Comparison of ENCODE assay signal across 1 cellular context in the genomic region with DNA sequence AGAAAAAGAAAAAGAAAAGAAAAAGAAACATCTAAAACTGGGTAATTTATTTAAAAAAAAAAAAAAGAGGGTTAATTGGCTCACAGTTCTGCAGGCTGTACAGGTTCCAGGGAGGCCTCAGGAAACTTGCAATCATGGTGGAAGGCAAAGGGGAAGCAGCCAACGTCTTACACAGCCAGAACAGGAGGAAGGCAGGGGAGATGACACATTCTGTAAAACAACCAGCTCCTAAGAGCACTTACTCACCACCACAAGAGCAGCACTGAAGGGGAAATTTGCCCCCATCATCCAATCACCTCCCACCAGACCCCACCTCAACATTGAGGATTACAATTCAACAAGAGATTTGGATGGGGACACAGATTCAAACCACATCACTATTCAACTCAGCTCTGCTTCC.
TF ChIP-seq lines count a peak whose summit lies in the region.

No MANE protein-coding gene starts in this region.

TF ChIP-seq in GM23338, 12 proteins besides CTCF, POLR2A, EP300 and RAD21:
- TF ChIP-seq, protein P1, sequence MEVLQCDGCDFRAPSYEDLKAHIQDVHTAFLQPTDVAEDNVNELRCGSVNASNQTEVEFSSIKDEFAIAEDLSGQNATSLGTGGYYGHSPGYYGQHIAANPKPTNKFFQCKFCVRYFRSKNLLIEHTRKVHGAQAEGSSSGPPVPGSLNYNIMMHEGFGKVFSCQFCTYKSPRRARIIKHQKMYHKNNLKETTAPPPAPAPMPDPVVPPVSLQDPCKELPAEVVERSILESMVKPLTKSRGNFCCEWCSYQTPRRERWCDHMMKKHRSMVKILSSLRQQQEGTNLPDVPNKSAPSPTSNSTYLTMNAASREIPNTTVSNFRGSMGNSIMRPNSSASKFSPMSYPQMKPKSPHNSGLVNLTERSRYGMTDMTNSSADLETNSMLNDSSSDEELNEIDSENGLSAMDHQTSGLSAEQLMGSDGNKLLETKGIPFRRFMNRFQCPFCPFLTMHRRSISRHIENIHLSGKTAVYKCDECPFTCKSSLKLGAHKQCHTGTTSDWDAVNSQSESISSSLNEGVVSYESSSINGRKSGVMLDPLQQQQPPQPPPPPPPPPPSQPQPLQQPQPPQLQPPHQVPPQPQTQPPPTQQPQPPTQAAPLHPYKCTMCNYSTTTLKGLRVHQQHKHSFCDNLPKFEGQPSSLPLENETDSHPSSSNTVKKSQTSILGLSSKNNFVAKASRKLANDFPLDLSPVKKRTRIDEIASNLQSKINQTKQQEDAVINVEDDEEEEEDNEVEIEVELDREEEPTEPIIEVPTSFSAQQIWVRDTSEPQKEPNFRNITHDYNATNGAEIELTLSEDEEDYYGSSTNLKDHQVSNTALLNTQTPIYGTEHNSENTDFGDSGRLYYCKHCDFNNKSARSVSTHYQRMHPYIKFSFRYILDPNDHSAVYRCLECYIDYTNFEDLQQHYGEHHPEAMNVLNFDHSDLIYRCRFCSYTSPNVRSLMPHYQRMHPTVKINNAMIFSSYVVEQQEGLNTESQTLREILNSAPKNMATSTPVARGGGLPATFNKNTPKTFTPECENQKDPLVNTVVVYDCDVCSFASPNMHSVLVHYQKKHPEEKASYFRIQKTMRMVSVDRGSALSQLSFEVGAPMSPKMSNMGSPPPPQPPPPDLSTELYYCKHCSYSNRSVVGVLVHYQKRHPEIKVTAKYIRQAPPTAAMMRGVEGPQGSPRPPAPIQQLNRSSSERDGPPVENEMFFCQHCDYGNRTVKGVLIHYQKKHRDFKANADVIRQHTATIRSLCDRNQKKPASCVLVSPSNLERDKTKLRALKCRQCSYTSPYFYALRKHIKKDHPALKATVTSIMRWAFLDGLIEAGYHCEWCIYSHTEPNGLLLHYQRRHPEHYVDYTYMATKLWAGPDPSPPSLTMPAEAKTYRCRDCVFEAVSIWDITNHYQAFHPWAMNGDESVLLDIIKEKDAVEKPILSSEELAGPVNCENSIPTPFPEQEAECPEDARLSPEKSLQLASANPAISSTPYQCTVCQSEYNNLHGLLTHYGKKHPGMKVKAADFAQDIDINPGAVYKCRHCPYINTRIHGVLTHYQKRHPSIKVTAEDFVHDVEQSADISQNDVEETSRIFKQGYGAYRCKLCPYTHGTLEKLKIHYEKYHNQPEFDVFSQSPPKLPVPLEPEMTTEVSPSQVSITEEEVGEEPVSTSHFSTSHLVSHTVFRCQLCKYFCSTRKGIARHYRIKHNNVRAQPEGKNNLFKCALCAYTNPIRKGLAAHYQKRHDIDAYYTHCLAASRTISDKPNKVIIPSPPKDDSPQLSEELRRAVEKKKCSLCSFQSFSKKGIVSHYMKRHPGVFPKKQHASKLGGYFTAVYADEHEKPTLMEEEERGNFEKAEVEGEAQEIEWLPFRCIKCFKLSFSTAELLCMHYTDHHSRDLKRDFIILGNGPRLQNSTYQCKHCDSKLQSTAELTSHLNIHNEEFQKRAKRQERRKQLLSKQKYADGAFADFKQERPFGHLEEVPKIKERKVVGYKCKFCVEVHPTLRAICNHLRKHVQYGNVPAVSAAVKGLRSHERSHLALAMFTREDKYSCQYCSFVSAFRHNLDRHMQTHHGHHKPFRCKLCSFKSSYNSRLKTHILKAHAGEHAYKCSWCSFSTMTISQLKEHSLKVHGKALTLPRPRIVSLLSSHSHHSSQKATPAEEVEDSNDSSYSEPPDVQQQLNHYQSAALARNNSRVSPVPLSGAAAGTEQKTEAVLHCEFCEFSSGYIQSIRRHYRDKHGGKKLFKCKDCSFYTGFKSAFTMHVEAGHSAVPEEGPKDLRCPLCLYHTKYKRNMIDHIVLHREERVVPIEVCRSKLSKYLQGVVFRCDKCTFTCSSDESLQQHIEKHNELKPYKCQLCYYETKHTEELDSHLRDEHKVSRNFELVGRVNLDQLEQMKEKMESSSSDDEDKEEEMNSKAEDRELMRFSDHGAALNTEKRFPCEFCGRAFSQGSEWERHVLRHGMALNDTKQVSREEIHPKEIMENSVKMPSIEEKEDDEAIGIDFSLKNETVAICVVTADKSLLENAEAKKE (CRISPR knock-in tag; IDR thresholded peaks at IDR 0.05) = no peak
- TF ChIP-seq, protein P2, sequence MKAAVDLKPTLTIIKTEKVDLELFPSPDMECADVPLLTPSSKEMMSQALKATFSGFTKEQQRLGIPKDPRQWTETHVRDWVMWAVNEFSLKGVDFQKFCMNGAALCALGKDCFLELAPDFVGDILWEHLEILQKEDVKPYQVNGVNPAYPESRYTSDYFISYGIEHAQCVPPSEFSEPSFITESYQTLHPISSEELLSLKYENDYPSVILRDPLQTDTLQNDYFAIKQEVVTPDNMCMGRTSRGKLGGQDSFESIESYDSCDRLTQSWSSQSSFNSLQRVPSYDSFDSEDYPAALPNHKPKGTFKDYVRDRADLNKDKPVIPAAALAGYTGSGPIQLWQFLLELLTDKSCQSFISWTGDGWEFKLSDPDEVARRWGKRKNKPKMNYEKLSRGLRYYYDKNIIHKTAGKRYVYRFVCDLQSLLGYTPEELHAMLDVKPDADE (IDR thresholded peaks at IDR 0.05) = no peak
- TF ChIP-seq, protein P3, sequence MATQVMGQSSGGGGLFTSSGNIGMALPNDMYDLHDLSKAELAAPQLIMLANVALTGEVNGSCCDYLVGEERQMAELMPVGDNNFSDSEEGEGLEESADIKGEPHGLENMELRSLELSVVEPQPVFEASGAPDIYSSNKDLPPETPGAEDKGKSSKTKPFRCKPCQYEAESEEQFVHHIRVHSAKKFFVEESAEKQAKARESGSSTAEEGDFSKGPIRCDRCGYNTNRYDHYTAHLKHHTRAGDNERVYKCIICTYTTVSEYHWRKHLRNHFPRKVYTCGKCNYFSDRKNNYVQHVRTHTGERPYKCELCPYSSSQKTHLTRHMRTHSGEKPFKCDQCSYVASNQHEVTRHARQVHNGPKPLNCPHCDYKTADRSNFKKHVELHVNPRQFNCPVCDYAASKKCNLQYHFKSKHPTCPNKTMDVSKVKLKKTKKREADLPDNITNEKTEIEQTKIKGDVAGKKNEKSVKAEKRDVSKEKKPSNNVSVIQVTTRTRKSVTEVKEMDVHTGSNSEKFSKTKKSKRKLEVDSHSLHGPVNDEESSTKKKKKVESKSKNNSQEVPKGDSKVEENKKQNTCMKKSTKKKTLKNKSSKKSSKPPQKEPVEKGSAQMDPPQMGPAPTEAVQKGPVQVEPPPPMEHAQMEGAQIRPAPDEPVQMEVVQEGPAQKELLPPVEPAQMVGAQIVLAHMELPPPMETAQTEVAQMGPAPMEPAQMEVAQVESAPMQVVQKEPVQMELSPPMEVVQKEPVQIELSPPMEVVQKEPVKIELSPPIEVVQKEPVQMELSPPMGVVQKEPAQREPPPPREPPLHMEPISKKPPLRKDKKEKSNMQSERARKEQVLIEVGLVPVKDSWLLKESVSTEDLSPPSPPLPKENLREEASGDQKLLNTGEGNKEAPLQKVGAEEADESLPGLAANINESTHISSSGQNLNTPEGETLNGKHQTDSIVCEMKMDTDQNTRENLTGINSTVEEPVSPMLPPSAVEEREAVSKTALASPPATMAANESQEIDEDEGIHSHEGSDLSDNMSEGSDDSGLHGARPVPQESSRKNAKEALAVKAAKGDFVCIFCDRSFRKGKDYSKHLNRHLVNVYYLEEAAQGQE (IDR thresholded peaks at IDR 0.05; ENCODE audit: unreplicated experiment) = no peak
- TF ChIP-seq NANOG (IDR thresholded peaks at IDR 0.05; ENCODE audit: borderline replicate concordance) = no peak
- TF ChIP-seq ZNF114 (CRISPR knock-in tag; IDR thresholded peaks at IDR 0.05) = no peak
- no peak for TF ChIP-seq CREB1 (CRISPR knock-in tag; IDR thresholded peaks at IDR 0.05; ENCODE audit: low read depth)
- TF ChIP-seq STAT1 (IDR thresholded peaks at IDR 0.05; ENCODE audit: unreplicated experiment) = no peak
- no peak for TF ChIP-seq EZH2phosphoT487 (IDR thresholded peaks at IDR 0.05; ENCODE audit: unreplicated experiment)
- no peak for TF ChIP-seq JUNB (IDR thresholded peaks at IDR 0.05; ENCODE audit: unreplicated experiment)
- TF ChIP-seq EZH2 (IDR thresholded peaks at IDR 0.05; ENCODE audit: low read depth, unreplicated experiment) = no peak
- TF ChIP-seq ZNF331 (CRISPR knock-in tag; IDR thresholded peaks at IDR 0.05; ENCODE audit: low read depth) = no peak
- TF ChIP-seq POLR2AphosphoS5 (IDR thresholded peaks at IDR 0.05; ENCODE audit: low read depth) = no peak
